ENCODE assay signal across 2 cellular contexts in the genomic region with DNA sequence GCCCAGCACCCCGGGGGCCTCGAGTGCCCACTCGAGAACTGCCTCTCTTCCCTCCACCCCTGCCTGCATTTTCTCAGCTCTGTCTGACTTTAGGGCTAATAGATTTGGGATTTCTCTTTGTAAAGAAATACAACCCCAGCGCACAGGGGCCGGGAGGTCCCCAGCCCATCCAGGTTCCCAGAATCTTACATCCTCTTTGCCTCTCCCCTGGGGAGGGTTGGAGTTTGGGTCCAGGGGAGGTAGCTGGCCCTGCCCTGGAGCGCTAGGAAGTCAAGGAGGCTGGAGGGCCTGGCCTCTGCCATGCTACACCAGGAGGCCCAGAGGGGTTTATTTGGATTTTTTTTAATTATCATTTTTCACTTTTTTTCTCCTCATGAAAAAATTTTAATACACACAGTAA.
TF ChIP-seq lines count a peak whose summit lies in the region.

No MANE protein-coding gene starts in this region.

TF ChIP-seq in HCT116, 20 proteins besides CTCF, POLR2A, EP300 and RAD21 (continued from another document):
- TF ChIP-seq, protein P1, sequence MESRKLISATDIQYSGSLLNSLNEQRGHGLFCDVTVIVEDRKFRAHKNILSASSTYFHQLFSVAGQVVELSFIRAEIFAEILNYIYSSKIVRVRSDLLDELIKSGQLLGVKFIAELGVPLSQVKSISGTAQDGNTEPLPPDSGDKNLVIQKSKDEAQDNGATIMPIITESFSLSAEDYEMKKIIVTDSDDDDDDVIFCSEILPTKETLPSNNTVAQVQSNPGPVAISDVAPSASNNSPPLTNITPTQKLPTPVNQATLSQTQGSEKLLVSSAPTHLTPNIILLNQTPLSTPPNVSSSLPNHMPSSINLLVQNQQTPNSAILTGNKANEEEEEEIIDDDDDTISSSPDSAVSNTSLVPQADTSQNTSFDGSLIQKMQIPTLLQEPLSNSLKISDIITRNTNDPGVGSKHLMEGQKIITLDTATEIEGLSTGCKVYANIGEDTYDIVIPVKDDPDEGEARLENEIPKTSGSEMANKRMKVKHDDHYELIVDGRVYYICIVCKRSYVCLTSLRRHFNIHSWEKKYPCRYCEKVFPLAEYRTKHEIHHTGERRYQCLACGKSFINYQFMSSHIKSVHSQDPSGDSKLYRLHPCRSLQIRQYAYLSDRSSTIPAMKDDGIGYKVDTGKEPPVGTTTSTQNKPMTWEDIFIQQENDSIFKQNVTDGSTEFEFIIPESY (IDR thresholded peaks at IDR 0.05; ENCODE audit: extremely low read depth, insufficient replicate concordance, low read length), result no peak
- no peak for TF ChIP-seq CBX3 (IDR thresholded peaks at IDR 0.05; ENCODE audit: low read depth)
- TF ChIP-seq EGR1 (IDR thresholded peaks at IDR 0.05; ENCODE audit: low read depth), result no peak
- no peak for TF ChIP-seq SP1 (IDR thresholded peaks at IDR 0.05; ENCODE audit: low read depth)
- no peak for TF ChIP-seq FOSL1 (IDR thresholded peaks at IDR 0.05; ENCODE audit: low read depth)
- no peak for TF ChIP-seq ZNF274 (IDR thresholded peaks at IDR 0.05; ENCODE audit: low read depth, low read length)
- TF ChIP-seq JUND (IDR thresholded peaks at IDR 0.05), result no peak
- no peak for TF ChIP-seq TCF7L2 (IDR thresholded peaks at IDR 0.05; ENCODE audit: borderline replicate concordance, extremely low read depth, insufficient read depth, insufficient read length)
- no peak for TF ChIP-seq SRF (IDR thresholded peaks at IDR 0.05; ENCODE audit: low read depth)
- no peak for TF ChIP-seq POLR2AphosphoS5 (IDR thresholded peaks at IDR 0.05; ENCODE audit: low read depth, low read length)
- TF ChIP-seq ELF1 (IDR thresholded peaks at IDR 0.05; ENCODE audit: borderline replicate concordance, low read depth), result no peak
- no peak for TF ChIP-seq EZH2phosphoT487 (IDR thresholded peaks at IDR 0.05; ENCODE audit: borderline replicate concordance)
- no peak for TF ChIP-seq ZFX (IDR thresholded peaks at IDR 0.05)

TF ChIP-seq in neural cell, 6 proteins besides CTCF, POLR2A, EP300 and RAD21 (continued from another document):
- TF ChIP-seq, protein P2, sequence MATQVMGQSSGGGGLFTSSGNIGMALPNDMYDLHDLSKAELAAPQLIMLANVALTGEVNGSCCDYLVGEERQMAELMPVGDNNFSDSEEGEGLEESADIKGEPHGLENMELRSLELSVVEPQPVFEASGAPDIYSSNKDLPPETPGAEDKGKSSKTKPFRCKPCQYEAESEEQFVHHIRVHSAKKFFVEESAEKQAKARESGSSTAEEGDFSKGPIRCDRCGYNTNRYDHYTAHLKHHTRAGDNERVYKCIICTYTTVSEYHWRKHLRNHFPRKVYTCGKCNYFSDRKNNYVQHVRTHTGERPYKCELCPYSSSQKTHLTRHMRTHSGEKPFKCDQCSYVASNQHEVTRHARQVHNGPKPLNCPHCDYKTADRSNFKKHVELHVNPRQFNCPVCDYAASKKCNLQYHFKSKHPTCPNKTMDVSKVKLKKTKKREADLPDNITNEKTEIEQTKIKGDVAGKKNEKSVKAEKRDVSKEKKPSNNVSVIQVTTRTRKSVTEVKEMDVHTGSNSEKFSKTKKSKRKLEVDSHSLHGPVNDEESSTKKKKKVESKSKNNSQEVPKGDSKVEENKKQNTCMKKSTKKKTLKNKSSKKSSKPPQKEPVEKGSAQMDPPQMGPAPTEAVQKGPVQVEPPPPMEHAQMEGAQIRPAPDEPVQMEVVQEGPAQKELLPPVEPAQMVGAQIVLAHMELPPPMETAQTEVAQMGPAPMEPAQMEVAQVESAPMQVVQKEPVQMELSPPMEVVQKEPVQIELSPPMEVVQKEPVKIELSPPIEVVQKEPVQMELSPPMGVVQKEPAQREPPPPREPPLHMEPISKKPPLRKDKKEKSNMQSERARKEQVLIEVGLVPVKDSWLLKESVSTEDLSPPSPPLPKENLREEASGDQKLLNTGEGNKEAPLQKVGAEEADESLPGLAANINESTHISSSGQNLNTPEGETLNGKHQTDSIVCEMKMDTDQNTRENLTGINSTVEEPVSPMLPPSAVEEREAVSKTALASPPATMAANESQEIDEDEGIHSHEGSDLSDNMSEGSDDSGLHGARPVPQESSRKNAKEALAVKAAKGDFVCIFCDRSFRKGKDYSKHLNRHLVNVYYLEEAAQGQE (IDR thresholded peaks at IDR 0.05; ENCODE audit: borderline replicate concordance), result no peak
